20 cellular contexts compared by ENCODE assay signal in genomic region chr1:244114895-244115294, GRCh38.
DNase-seq lines count a peak whose midpoint lies in the region; ATAC-seq, FAIRE-seq and TF ChIP-seq lines count a peak whose summit lies in the region.
"Had no signal": no experiment of that assay in that cellular context is flagged by ENCODE, and none has a peak within 500 bp of the region (broad histone marks: within the 10 kb centered on the region; RNA-seq: fewer than 3 reads in every experiment).

No MANE protein-coding gene starts in this region.

- H3K9me3 ChIP-seq in liver (ENCODE audit: control insufficient read depth in 4 of 4, low read length in 3 of 4) = no peaks in the 10 kb centered on the region
- no peaks in the 10 kb centered on the region for H3K9me3 ChIP-seq in HepG2 (ENCODE audit: low read length)
- no peaks in the 10 kb centered on the region for H3K9me3 ChIP-seq in right lobe of liver

- H3K9ac ChIP-seq in liver (ENCODE audit: low read depth in 1 of 2, low read length in 2 of 2) (no peak overlapping the region), HepG2 (ENCODE audit: insufficient read depth, low read depth, low read length) (no peak overlapping the region)
- H3K9ac ChIP-seq: KMS-11 had no signal

- WGBS in liver = 72% methylated on average over 4 of the region's 4 CpGs
- 54% methylated on average over 4 of the region's 4 CpGs for WGBS in HepG2 (ENCODE audit: low lambda C conversion rate)
- WGBS in right lobe of liver (ENCODE audit: insufficient coverage, low coverage, low lambda C conversion rate, missing lambda C conversion rate) = 33% methylated on average over 4 of the region's 4 CpGs

- FAIRE-seq in HepG2 (lab: Jason Lieb, UNC) = no peak
- FAIRE-seq: RCC 7860 had no signal

- no peaks in the 10 kb centered on the region for H3K4me1 ChIP-seq in liver (ENCODE audit: control insufficient read depth in 4 of 4, insufficient read depth in 4 of 4, low read length in 3 of 4)
- no peaks in the 10 kb centered on the region; the same call in 1 of the 2 replicates for H3K4me1 ChIP-seq in HepG2 (ENCODE audit: insufficient read depth, low read length)
- H3K4me1 ChIP-seq in right lobe of liver = no peaks in the 10 kb centered on the region

- no peak overlapping the region for H3K4me3 ChIP-seq in liver (ENCODE audit: low read depth in 1 of 3, low read length in 3 of 3)
- no peak overlapping the region for H3K4me3 ChIP-seq in HepG2 (replicated peaks in 1 of 3; ENCODE audit: insufficient read depth in 1 of 3, low read depth in 2 of 3, low read length in 3 of 3)
- no peak overlapping the region for H3K4me3 ChIP-seq in right lobe of liver

- intact Hi-C loops in HepG2 (cut with micrococcal nuclease; ENCODE audit: unreplicated experiment) = no loop called here
- intact Hi-C loops in right lobe of liver (cut with DNase I) = no loop called here

- DNase-seq in HepG2 (ENCODE audit: low spot score) = no peak
- DNase-seq in RPMI7951 (ENCODE audit: low read depth) = peak; percentile 35
- no peak for DNase-seq in right lobe of liver
- DNase-seq in activated CD8-positive, alpha-beta memory T cell treated with anti-CD3 and anti-CD28 coated beads, Interleukin-2, amount 50 U/mL, for 4 hours = no peak
- DNase-seq: DMS53; H7; NCI-H1694 treated with DMSO at 0.1 percent for 48 hours; NCI-H2107; NCI-H510A treated with DMSO at 0.1 percent for 48 hours; NCI-H774; NK-92 treated with Interleukin-12 subunit alpha and Interleukin-12 subunit beta, amount 100 ng/mL, for 24 hours; SW 1271; T-helper 2 cell had no signal

- H3K79me2 ChIP-seq in HepG2 (ENCODE audit: insufficient read depth, low read length) = no peaks in the 10 kb centered on the region

- no TSS peak for BruUV-seq in HepG2 (replicated peaks; lab: Mats Ljungman, UMichigan)

- CTCF ChIA-PET in HepG2 (lab: Yijun Ruan, JAX; ENCODE audit: low intra/inter-chr PET ratio, low total read pairs) = no interaction called here

- no peaks in the 10 kb centered on the region for H3K27me3 ChIP-seq in liver (ENCODE audit: control insufficient read depth in 4 of 4, insufficient read depth in 4 of 4, low read length in 3 of 4)
- no peaks in the 10 kb centered on the region; a peak in 1 of 5 replicates for H3K27me3 ChIP-seq in HepG2 (ENCODE audit: control insufficient read depth in 1 of 2, insufficient read depth in 2 of 2, low read length in 2 of 2)
- no peaks in the 10 kb centered on the region for H3K27me3 ChIP-seq in right lobe of liver

- no peak overlapping the region for H3K4me2 ChIP-seq in HepG2 (ENCODE audit: low read depth, low read length)
- H3K4me2 ChIP-seq: KMS-11 had no signal

- no peak for TF ChIP-seq EP300 in HepG2 (IDR thresholded peaks at IDR 0.05; ENCODE audit: low read depth in 2 of 2, low read length in 2 of 2)
- TF ChIP-seq EP300 in HepG2 (CRISPR knock-in tag; IDR thresholded peaks at IDR 0.05; ENCODE audit: borderline replicate concordance) = no peak

- TF ChIP-seq POLR2A in HepG2 (IDR thresholded peaks at IDR 0.05; ENCODE audit: insufficient read depth in 1 of 2, low read depth in 2 of 2, low read length in 2 of 2) = no peak
- no peak for TF ChIP-seq POLR2A in right lobe of liver (IDR thresholded peaks at IDR 0.05)

- TF ChIP-seq CTCF in liver (IDR thresholded peaks at IDR 0.05; ENCODE audit: low read depth, low read length, missing input control) = no peak
- TF ChIP-seq CTCF in HepG2 (CRISPR knock-in tag; IDR thresholded peaks at IDR 0.05) = no peak
- TF ChIP-seq CTCF in right lobe of liver (IDR thresholded peaks at IDR 0.05) = no peak

- H2AFZ ChIP-seq in HepG2 (ENCODE audit: low read length) = no peak overlapping the region

- H3K36me3 ChIP-seq in liver (ENCODE audit: control insufficient read depth in 4 of 4, insufficient read depth in 3 of 4, low read depth in 1 of 4, low read length in 3 of 4) (no peaks in the 10 kb centered on the region), HepG2 (replicated peaks in 1 of 2; ENCODE audit: control insufficient read depth in 1 of 2, insufficient read depth in 2 of 2, low read length in 2 of 2) (no peaks in the 10 kb centered on the region), right lobe of liver (no peaks in the 10 kb centered on the region)

- H3K27ac ChIP-seq in liver (ENCODE audit: low read depth in 1 of 2, low read length in 2 of 2) (no peak overlapping the region), HepG2 (ENCODE audit: extremely low read length, insufficient read depth, low read length) (no peak overlapping the region), right lobe of liver (no peak overlapping the region)
- H3K27ac ChIP-seq: KMS-11 had no signal

- TF ChIP-seq RAD21 in liver (IDR thresholded peaks at IDR 0.05) (peak; percentile 22 to 35), HepG2 (CRISPR knock-in tag; IDR thresholded peaks at IDR 0.05) (no peak)

- in situ Hi-C loops in HepG2 (cut with HindIII; ENCODE audit: extremely low pct_ligation_motif_present, low pct_unique_long_range_greater_than_20kb) = no loop called here

- POLR2A ChIA-PET in HepG2 (lab: Yijun Ruan, JAX) = no interaction called here

- no peak for ATAC-seq in HepG2
- peak in 3 of 4 donors; percentile 23 to 57 (median 42) for ATAC-seq in right lobe of liver
- no peak for ATAC-seq in HG03159 (IDR thresholded peaks at IDR 0.05; ENCODE audit: unreplicated experiment)
- no peak for ATAC-seq in GM21737 (IDR thresholded peaks at IDR 0.05; ENCODE audit: unreplicated experiment)
- no peak for ATAC-seq in GM18867 (IDR thresholded peaks at IDR 0.05; ENCODE audit: unreplicated experiment)
- ATAC-seq: Right ventricle myocardium inferior had no signal

- H4K20me1 ChIP-seq in HepG2 (ENCODE audit: insufficient read depth, low read length) = no peaks in the 10 kb centered on the region

TF ChIP-seq in liver, 16 proteins besides CTCF, POLR2A, EP300 and RAD21 (continues in another document):
- TF ChIP-seq MAX (IDR thresholded peaks at IDR 0.05) = no peak
- TF ChIP-seq FOXA2 (IDR thresholded peaks at IDR 0.05) = no peak
- no peak for TF ChIP-seq FOXA1 (IDR thresholded peaks at IDR 0.05)
- TF ChIP-seq SP1 (IDR thresholded peaks at IDR 0.05) = no peak
- TF ChIP-seq ATF3 (IDR thresholded peaks at IDR 0.05) = no peak

TF ChIP-seq in HepG2, 621 proteins besides CTCF, POLR2A, EP300 and RAD21 (continues in another document):
- TF ChIP-seq HIVEP1 (CRISPR knock-in tag; IDR thresholded peaks at IDR 0.05) (no peak), E2F5 (CRISPR knock-in tag; conservative IDR thresholded peaks at IDR 0.05) (no peak), ZNF230 (CRISPR knock-in tag; IDR thresholded peaks at IDR 0.05) (no peak), DRAP1 (CRISPR knock-in tag; IDR thresholded peaks at IDR 0.05) (no peak), PREB (CRISPR knock-in tag; IDR thresholded peaks at IDR 0.05) (no peak), ZBTB2 (CRISPR knock-in tag; IDR thresholded peaks at IDR 0.05; ENCODE audit: low read depth) (no peak), ZNF605 (CRISPR knock-in tag; IDR thresholded peaks at IDR 0.05) (no peak), ERF (CRISPR knock-in tag; IDR thresholded peaks at IDR 0.05) (no peak), ZNF430 (CRISPR knock-in tag; IDR thresholded peaks at IDR 0.05) (no peak), NR2F1 (CRISPR knock-in tag; IDR thresholded peaks at IDR 0.05) (no peak), PCBP1 (IDR thresholded peaks at IDR 0.05; ENCODE audit: borderline replicate concordance, low read depth, low read length) (no peak), ZNF296 (CRISPR knock-in tag; conservative IDR thresholded peaks at IDR 0.05) (no peak)

Comparison
In these comparisons a context has a peak if more than half of its experiments do, and no peak if none do; other contexts are left out.
1. ATAC-seq: peak in right lobe of liver (3 of 4); none in HepG2 (single experiment), HG03159 (single experiment), GM21737 (single experiment) and GM18867 (single experiment).